ENCODE assay signal across 11 cellular contexts in the genomic region with DNA sequence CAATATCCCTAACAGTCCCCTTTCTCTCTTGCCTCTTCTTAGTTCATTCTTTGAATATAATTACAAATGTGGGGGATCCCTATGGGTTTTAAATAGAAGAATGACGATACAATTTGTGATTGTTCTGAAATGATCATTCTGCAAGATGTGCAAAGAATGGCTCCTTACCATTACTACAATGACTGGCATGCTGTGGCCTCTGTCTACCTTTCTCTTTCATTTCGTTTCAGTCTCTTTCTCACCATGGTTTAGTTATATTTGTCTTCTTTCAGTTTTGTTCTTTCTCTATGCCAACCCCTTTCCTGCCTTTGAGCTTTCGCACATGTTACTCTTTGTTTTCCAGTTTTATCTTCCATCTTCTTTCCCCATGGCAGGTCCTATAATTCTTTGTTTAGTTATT.
DNase-seq lines count a peak whose midpoint lies in the region; ATAC-seq and TF ChIP-seq lines count a peak whose summit lies in the region.
"Had no signal": no experiment of that assay in that cellular context is flagged by ENCODE, and none has a peak within 500 bp of the region (broad histone marks: within the 10 kb centered on the region; RNA-seq: fewer than 3 reads in every experiment).

No MANE protein-coding gene starts in this region.

- H3K36me3 ChIP-seq in psoas muscle (ENCODE audit: insufficient read depth in 1 of 2, low read depth in 1 of 2), result no peaks in the 10 kb centered on the region

- H3K4me3 ChIP-seq in psoas muscle, result no peak overlapping the region
- H3K4me3 ChIP-seq: mucosa of descending colon had no signal

- TF ChIP-seq CTCF in GM20000 (IDR thresholded peaks at IDR 0.05; ENCODE audit: extremely low read depth, missing control alignments) (no peak), psoas muscle (IDR thresholded peaks at IDR 0.05) (no peak)

- H3K27me3 ChIP-seq in psoas muscle (ENCODE audit: insufficient read depth in 3 of 3, low read length in 2 of 3), result no peaks in the 10 kb centered on the region

- DNase-seq in GM20000 (ENCODE audit: low spot score), result peak; percentile 20
- no peak for DNase-seq in NCI-H1105 (lab: John Stamatoyannopoulos, UW)
- no peak for DNase-seq in psoas muscle
- no peak for DNase-seq in mucosa of gallbladder (ENCODE audit: low spot score)
- DNase-seq: activated CD4-positive, alpha-beta T cell treated with anti-CD3 and anti-CD28 coated beads, Interleukin-2, amount 50 U/mL, for 48 hours; effector memory CD4-positive, alpha-beta T cell; mucosa of descending colon; NCI-H526 had no signal

- H3K27ac ChIP-seq in psoas muscle, result no peak overlapping the region

- peak; percentile 100 for ATAC-seq in GM18870 (IDR thresholded peaks at IDR 0.05; ENCODE audit: unreplicated experiment)
- ATAC-seq in HG02943 (IDR thresholded peaks at IDR 0.05; ENCODE audit: low read depth, unreplicated experiment), result peak; percentile 99
- peak; percentile 100 for ATAC-seq in HG03575 (IDR thresholded peaks at IDR 0.05; ENCODE audit: extremely low read depth, insufficient number of reproducible peaks, low FRiP score, unreplicated experiment)
- ATAC-seq in psoas muscle, result no peak
- ATAC-seq: mucosa of descending colon had no signal

- H3K9me3 ChIP-seq in psoas muscle, result no peaks in the 10 kb centered on the region
- H3K9me3 ChIP-seq: mucosa of descending colon had no signal

- intact Hi-C loops in psoas muscle (cut with DNase I), result no loop called here

- 69 to 82% (median 75%) methylated on average over 3 of the region's 3 CpGs for whole genome bisulfite sequencing in psoas muscle, 3 donors

- H3K4me1 ChIP-seq in psoas muscle, result no peaks in the 10 kb centered on the region

Comparison
In these comparisons a context has a peak if more than half of its experiments do, and no peak if none do; other contexts are left out.
1. ATAC-seq: peak in GM18870 (single experiment), HG02943 (single experiment) and HG03575 (single experiment); none in psoas muscle (0 of 4).